ENCODE assay signal across 17 cellular contexts in the genomic region with DNA sequence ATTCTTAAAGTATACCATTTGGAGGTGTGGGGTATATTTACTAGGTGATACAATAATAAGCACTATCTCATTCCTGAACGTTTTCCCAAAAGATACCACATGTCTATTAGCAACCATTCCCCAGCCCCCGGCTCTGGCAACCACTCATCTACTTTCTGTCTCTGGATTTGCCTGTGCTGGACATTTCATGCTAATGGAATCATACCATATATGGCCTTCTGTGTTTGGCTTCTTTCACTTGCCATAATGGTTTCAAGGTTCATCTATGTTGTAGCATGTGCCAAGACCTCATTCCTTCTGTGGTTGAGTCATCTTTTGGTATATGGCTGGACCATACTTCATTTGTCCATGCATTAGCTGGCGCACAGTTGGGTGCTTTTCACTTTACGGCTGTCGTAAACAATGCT. TPM values are rescaled to one million over a fixed set of nuclear protein-coding genes. Genes with fewer than 3 reads are reported as not detected.
DNase-seq lines count a peak whose midpoint lies in the region; ATAC-seq and TF ChIP-seq lines count a peak whose summit lies in the region.
"Had no signal": no experiment of that assay in that cellular context is flagged by ENCODE, and none has a peak within 500 bp of the region (broad histone marks: within the 10 kb centered on the region; RNA-seq: fewer than 3 reads in every experiment).

No MANE protein-coding gene starts in this region.

- peak; percentile 55 for DNase-seq in A172 (ENCODE audit: low spot score)
- peak; percentile 69 for DNase-seq in HCEC 1CT
- peak; percentile 51 for DNase-seq in SW480 (ENCODE audit: low spot score)
- peak; percentile 56 for DNase-seq in fibroblast of pulmonary artery (ENCODE audit: low read depth)
- DNase-seq in DMS79 treated with DMSO at 0.1 percent for 48 hours (lab: John Stamatoyannopoulos, UW), result no peak
- DNase-seq in NCI-H526 treated with DMSO at 0.1 percent for 48 hours (lab: John Stamatoyannopoulos, UW), result no peak
- DNase-seq in nucleus accumbens (lab: John Stamatoyannopoulos, UW), result no peak
- DNase-seq: activated CD4-positive, alpha-beta T cell treated with anti-CD3 and anti-CD28 coated beads, Interleukin-2, amount 10 ng/mL, durations not matched to agents 7 days and 5 days; activated T-cell treated with anti-CD3 and anti-CD28 coated beads for 4 hours; natural killer cell; NCI-H1105 treated with DMSO at 0.1 percent for 48 hours; SIG-M5; stimulated activated CD4-positive, alpha-beta T cell treated with anti-CD3 and anti-CD28 coated beads, Interleukin-1b, Interleukin-23, amount 100 ng/mL, for 48 hours; testis had no signal

- TF ChIP-seq CTCF in fibroblast of pulmonary artery (IDR thresholded peaks at IDR 0.05; ENCODE audit: low read length, missing control alignments), result no peak

- no peak overlapping the region for H3K4me3 ChIP-seq in fibroblast of pulmonary artery (replicated peaks; ENCODE audit: low read depth, low read length)
- H3K4me3 ChIP-seq: coronary artery, testis had no signal

- ATAC-seq in GM19324 (IDR thresholded peaks at IDR 0.05; ENCODE audit: low FRiP score, unreplicated experiment), result no peak
- ATAC-seq: esophagus mucosa, natural killer cell had no signal

RNA-seq across cellular contexts. Expression of a gene that starts 39.7 kb away (rescaled TPM):
- 21.4 and 43.8 TPM in 2 replicates for total RNA-seq in A172 (2014; rRNA removed; shearing (Covaris generic))

Comparison
In these comparisons a context has a peak if more than half of its experiments do, and no peak if none do; other contexts are left out.
1. DNase-seq: peak in A172 (single experiment), HCEC 1CT (single experiment), SW480 (single experiment) and fibroblast of pulmonary artery (single experiment); none in DMS79 treated with DMSO at 0.1 percent for 48 hours (single experiment), NCI-H526 treated with DMSO at 0.1 percent for 48 hours (single experiment) and nucleus accumbens (0 of 56).